Comparison of ENCODE assay signal across 8 cellular contexts in genomic region chr11:45429719-45430118, GRCh38.
"Had no signal": no experiment of that assay in that cellular context is flagged by ENCODE, and none has a peak within 500 bp of the region (broad histone marks: within the 10 kb centered on the region; RNA-seq: fewer than 3 reads in every experiment).

No MANE protein-coding gene starts in this region.

- DNase-seq: H7, HFFc6, KG1 had no signal

- ATAC-seq: GM23338, HCT116 had no signal

- H2AFZ ChIP-seq: GM23338 had no signal

- H3K4me3 ChIP-seq: GM23338, HAP-1 had no signal

- H3K9me3 ChIP-seq: HAP-1 had no signal

- H3K4me1 ChIP-seq: HAP-1 had no signal

- H3K36me3 ChIP-seq: HAP-1 had no signal

- H3K4me2 ChIP-seq: GM23338 had no signal

- FAIRE-seq: H1, HTR-8/SVneo had no signal
